9 cellular contexts compared by ENCODE assay signal in genomic region chr3:42443819-42444436, GRCh38. TPM values are rescaled to one million over a fixed set of nuclear protein-coding genes. Genes with fewer than 3 reads are reported as not detected.
DNase-seq lines count a peak whose midpoint lies in the region; ATAC-seq and TF ChIP-seq lines count a peak whose summit lies in the region.
"Had no signal": no experiment of that assay in that cellular context is flagged by ENCODE, and none has a peak within 500 bp of the region (broad histone marks: within the 10 kb centered on the region; RNA-seq: fewer than 3 reads in every experiment).

No MANE protein-coding gene starts in this region.

- no peaks in the 10 kb centered on the region for H3K4me1 ChIP-seq in thoracic aorta (ENCODE audit: control insufficient read depth in 1 of 2, low read depth in 2 of 2)

- DNase-seq in COLO668 (lab: John Stamatoyannopoulos, UW; ENCODE audit: unreplicated experiment), result peak; percentile 64
- peak; percentile 86 for DNase-seq in LoVo (ENCODE audit: low spot score)
- DNase-seq in SIG-M5 treated with dmso at 0.1 percent for 504 hours (lab: John Stamatoyannopoulos, UW; ENCODE audit: unreplicated experiment), result peak; percentile 66
- DNase-seq in activated effector memory CD4-positive, alpha-beta T cell treated with Interleukin-2 at 50 U/mL for 16 hours, result peak; percentile 54
- peak; percentile 62 for DNase-seq in foreskin melanocyte
- DNase-seq in omental fat pad (ENCODE audit: low spot score), result peak; percentile 58
- peak; percentile 6 for DNase-seq in thoracic aorta (ENCODE audit: low spot score)

- no peaks in the 10 kb centered on the region for H3K9me3 ChIP-seq in thoracic aorta

- H3K4me3 ChIP-seq in thoracic aorta, result no peak overlapping the region

- H3K36me3 ChIP-seq in thoracic aorta, result no peaks in the 10 kb centered on the region

- no peaks in the 10 kb centered on the region for H3K27me3 ChIP-seq in thoracic aorta (replicated peaks; ENCODE audit: insufficient read depth)

- TF ChIP-seq CTCF in omental fat pad (IDR thresholded peaks at IDR 0.05) (peak in 2 of 3 donors; percentile 25 to 81), thoracic aorta (IDR thresholded peaks at IDR 0.05) (peak; percentile 96)

- no peak overlapping the region for H3K27ac ChIP-seq in thoracic aorta

- ATAC-seq in GM21423 (IDR thresholded peaks at IDR 0.05; ENCODE audit: unreplicated experiment) (peak; percentile 73), omental fat pad (ENCODE audit: low FRiP score) (peak; percentile 89), thoracic aorta (ENCODE audit: insufficient number of reproducible peaks, low FRiP score, low read depth) (peak; percentile 77)

RNA-seq across cellular contexts. Expression of gene LYZL4, which starts 33.5 kb away (rescaled TPM):
- total RNA-seq in omental fat pad, result not detected
- total RNA-seq in thoracic aorta, result not detected
- total RNA-seq: T-helper 1 cell treated with Interleukin-12 subunit alpha and Interleukin-12 subunit beta and Interleukin-4 antibody, amounts not matched to agents 30 ng/mL and 1 ng/mL, for 36 hours had no signal

RNA-seq across cellular contexts. Expression of gene VIPR1, which starts 58.5 kb away (rescaled TPM):
- total RNA-seq in omental fat pad, result 10 to 100 TPM in 1 of 4 donors, 1 to 10 TPM in 3; 2.9 to 73.8 (median 6.2) TPM
- 10 to 100 TPM; 31.0 to 48.7 TPM for total RNA-seq in thoracic aorta

Comparison
In these comparisons a context has a peak if more than half of its experiments do, and no peak if none do; other contexts are left out.
1. DNase-seq: peak in every context shown above with its lines; median percentile 86 in LoVo; 66 in SIG-M5 treated with dmso at 0.1 percent for 504 hours; 64 in COLO668; 62 in foreskin melanocyte; 58 in omental fat pad; 54 in activated effector memory CD4-positive, alpha-beta T cell treated with Interleukin-2 at 50 U/mL for 16 hours; 6 in thoracic aorta.